1 cellular context compared by ENCODE assay signal in genomic region chr10:22318772-22319171, GRCh38.
A peak's percentile ranks its signal among the peaks of the same experiment; 100 is the strongest.
TF ChIP-seq lines count a peak whose summit lies in the region.

No MANE protein-coding gene starts in this region.

TF ChIP-seq in GM23338, 12 proteins besides CTCF, POLR2A, EP300 and RAD21 (continued from another document):
- TF ChIP-seq REST (IDR thresholded peaks at IDR 0.05; ENCODE audit: unreplicated experiment): no peak
- no peak for TF ChIP-seq CREB1 (CRISPR knock-in tag; IDR thresholded peaks at IDR 0.05; ENCODE audit: low read depth)
- peak; percentile 66 for TF ChIP-seq EZH2 (IDR thresholded peaks at IDR 0.05; ENCODE audit: low read depth, unreplicated experiment)
- no peak for TF ChIP-seq ZNF114 (CRISPR knock-in tag; IDR thresholded peaks at IDR 0.05)
- TF ChIP-seq STAT1 (IDR thresholded peaks at IDR 0.05; ENCODE audit: unreplicated experiment): no peak
- TF ChIP-seq ETS1 (IDR thresholded peaks at IDR 0.05): no peak
